ENCODE assay signal across 9 cellular contexts in genomic region chr10:70479161-70479531, GRCh38. TPM values are rescaled to one million over a fixed set of nuclear protein-coding genes. Genes with fewer than 3 reads are reported as not detected.
A peak's percentile ranks its signal among the peaks of the same experiment; 100 is the strongest.
DNase-seq lines count a peak whose midpoint lies in the region; ATAC-seq lines count a peak whose summit lies in the region.
"Had no signal": no experiment of that assay in that cellular context is flagged by ENCODE, and none has a peak within 500 bp of the region (broad histone marks: within the 10 kb centered on the region; RNA-seq: fewer than 3 reads in every experiment).

No MANE protein-coding gene starts in this region.

- peak overlapping the region; percentile 52 to 82 for H3K4me3 ChIP-seq in stomach smooth muscle (ENCODE audit: low read length in 2 of 2)

- H3K9me3 ChIP-seq in stomach smooth muscle (ENCODE audit: control insufficient read depth in 2 of 2, low read length in 2 of 2): no peaks in the 10 kb centered on the region

- H3K27me3 ChIP-seq in stomach smooth muscle (ENCODE audit: control insufficient read depth in 1 of 2, insufficient read depth in 2 of 2, low read length in 2 of 2): no peaks in the 10 kb centered on the region

- H3K36me3 Mint-ChIP-seq in activated T-helper 2 cell treated with anti-CD3 and anti-CD28 coated beads, Interferon-gamma antibody, Interleukin-2, Interleukin-4, amounts not matched to agents 10 μg/mL and 5 μg/mL and 100 μg/mL, durations not matched to agents 14 hours and 24 hours and 36 hours (ENCODE audit: low read depth): no peaks in the 10 kb centered on the region

- peak overlapping the region; percentile 61 for H3K4me3 Mint-ChIP-seq in activated T-helper 2 cell treated with anti-CD3 and anti-CD28 coated beads, Interferon-gamma antibody, Interleukin-2, Interleukin-4, amounts not matched to agents 10 μg/mL and 5 μg/mL and 100 μg/mL, durations not matched to agents 14 hours and 24 hours and 36 hours (ENCODE audit: low read depth)

- no peak overlapping the region for H3K27ac Mint-ChIP-seq in activated T-helper 2 cell treated with anti-CD3 and anti-CD28 coated beads, Interferon-gamma antibody, Interleukin-2, Interleukin-4, amounts not matched to agents 10 μg/mL and 5 μg/mL and 100 μg/mL, durations not matched to agents 14 hours and 24 hours and 36 hours

- no peaks in the 10 kb centered on the region for H3K9me3 Mint-ChIP-seq in activated T-helper 2 cell treated with anti-CD3 and anti-CD28 coated beads, Interferon-gamma antibody, Interleukin-2, Interleukin-4, amounts not matched to agents 10 μg/mL and 5 μg/mL and 100 μg/mL, durations not matched to agents 14 hours and 24 hours and 36 hours

- peaks cover 46% of the 10 kb centered on the region for H3K27me3 Mint-ChIP-seq in activated T-helper 2 cell treated with anti-CD3 and anti-CD28 coated beads, Interferon-gamma antibody, Interleukin-2, Interleukin-4, amounts not matched to agents 10 μg/mL and 5 μg/mL and 100 μg/mL, durations not matched to agents 14 hours and 24 hours and 36 hours (ENCODE audit: low read depth)

- peak; percentile 62 for DNase-seq in DMS 273 (lab: John Stamatoyannopoulos, UW; ENCODE audit: unreplicated experiment)
- DNase-seq in DMS 273 treated with DMSO at 0.1 percent for 48 hours (lab: John Stamatoyannopoulos, UW): no peak
- no peak for DNase-seq in activated T-helper 2 cell treated with anti-CD3 and anti-CD28 coated beads, Interferon-gamma antibody, Interleukin-2, Interleukin-4, amounts not matched to agents 10 μg/mL and 5 μg/mL and 100 μg/mL, durations not matched to agents 14 hours and 24 hours and 36 hours (ENCODE audit: low spot score)
- DNase-seq in left kidney (ENCODE audit: low read depth, low spot score): peak; percentile 40
- no peak for DNase-seq in Kasumi-1 (lab: John Stamatoyannopoulos, UW)
- DNase-seq in GM19240 (ENCODE audit: insufficient read length, low spot score): no peak

- peak overlapping the region; percentile 84 for H3K27ac ChIP-seq in stomach smooth muscle (ENCODE audit: low read length)
- H3K27ac ChIP-seq: 22Rv1 had no signal

- intact Hi-C loops in activated T-helper 2 cell treated with anti-CD3 and anti-CD28 coated beads, Interferon-gamma antibody, Interleukin-2, Interleukin-4, amounts not matched to agents 10 μg/mL and 5 μg/mL and 100 μg/mL, durations not matched to agents 14 hours and 24 hours and 36 hours (cut with micrococcal nuclease): loop anchor here (2.0 kb wide), 1 partner anchor 16 kb away; no protein-coding TSS in a partner anchor

- H3K9ac ChIP-seq in stomach smooth muscle (ENCODE audit: low read length in 2 of 2): peak overlapping the region; percentile 82 to 84

- H3K4me1 Mint-ChIP-seq in activated T-helper 2 cell treated with anti-CD3 and anti-CD28 coated beads, Interferon-gamma antibody, Interleukin-2, Interleukin-4, amounts not matched to agents 10 μg/mL and 5 μg/mL and 100 μg/mL, durations not matched to agents 14 hours and 24 hours and 36 hours (ENCODE audit: low read depth): peaks cover 33% of the 10 kb centered on the region

- peaks cover 61% of the 10 kb centered on the region for H3K4me1 ChIP-seq in stomach smooth muscle (ENCODE audit: control insufficient read depth, insufficient read depth, low read length)

- no peak for ATAC-seq in GM19351 (IDR thresholded peaks at IDR 0.05; ENCODE audit: unreplicated experiment)

- H3K36me3 ChIP-seq in stomach smooth muscle (ENCODE audit: control insufficient read depth in 2 of 2, insufficient read depth in 2 of 2, low read length in 2 of 2): no peaks in the 10 kb centered on the region

RNA-seq across cellular contexts. Expression of gene PALD1, which starts 0.6 kb away (rescaled TPM):
- total RNA-seq in activated T-helper 2 cell treated with anti-CD3 and anti-CD28 coated beads, Interferon-gamma antibody, Interleukin-2, Interleukin-4, amounts not matched to agents 10 μg/mL and 5 μg/mL and 100 μg/mL, durations not matched to agents 14 hours and 24 hours and 36 hours: 2.1 and 2.3 TPM in 2 replicates

RNA-seq across cellular contexts. Expression of gene NODAL, which starts 37.7 kb away (rescaled TPM):
- not detected in 2 replicates for total RNA-seq in activated T-helper 2 cell treated with anti-CD3 and anti-CD28 coated beads, Interferon-gamma antibody, Interleukin-2, Interleukin-4, amounts not matched to agents 10 μg/mL and 5 μg/mL and 100 μg/mL, durations not matched to agents 14 hours and 24 hours and 36 hours

Comparison
In these comparisons a context has a peak if more than half of its experiments do, and no peak if none do; other contexts are left out.
1. DNase-seq: peak in DMS 273 (single experiment) and left kidney (single experiment); none in DMS 273 treated with DMSO at 0.1 percent for 48 hours (single experiment), activated T-helper 2 cell treated with anti-CD3 and anti-CD28 coated beads, Interferon-gamma antibody, Interleukin-2, Interleukin-4, amounts not matched to agents 10 μg/mL and 5 μg/mL and 100 μg/mL, durations not matched to agents 14 hours and 24 hours and 36 hours (single experiment), Kasumi-1 (0 of 2) and GM19240 (single experiment).